ENCODE assay signal across 22 cellular contexts in the genomic region with DNA sequence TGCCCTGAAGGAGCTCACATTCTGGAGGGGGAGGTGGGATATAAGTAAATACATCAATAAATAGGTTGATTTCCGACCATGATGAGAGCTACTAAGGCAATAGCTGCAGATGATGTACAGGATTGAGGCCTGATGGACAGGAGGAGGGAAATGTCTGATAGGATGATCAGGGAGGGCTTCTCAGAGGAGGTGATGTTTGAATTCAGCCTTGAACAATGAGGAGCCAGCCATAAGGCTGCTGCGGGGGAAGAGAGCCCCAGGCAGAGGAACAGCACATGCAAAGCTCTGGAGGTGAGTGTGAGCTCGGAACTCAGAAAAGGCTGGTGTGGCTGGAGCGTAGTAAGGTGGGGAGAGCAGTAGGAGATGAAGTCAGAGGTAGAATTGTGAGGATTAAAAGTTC.
"Had no signal": no experiment of that assay in that cellular context is flagged by ENCODE, and none has a peak within 500 bp of the region (broad histone marks: within the 10 kb centered on the region; RNA-seq: fewer than 3 reads in every experiment).

No MANE protein-coding gene starts in this region.

- H3K36me3 ChIP-seq: sigmoid colon had no signal

- H3K9me3 ChIP-seq: body of pancreas, sigmoid colon, testis had no signal

- H3K4me3 ChIP-seq: body of pancreas, sigmoid colon, smooth muscle cell, testis had no signal

- DNase-seq: activated CD4-positive, alpha-beta memory T cell treated with anti-CD3 and anti-CD28 coated beads, Interleukin-2, amount 10 ng/mL, durations not matched to agents 7 days and 5 days; activated CD4-positive, alpha-beta T cell treated with anti-CD3 and anti-CD28 coated beads, Interleukin-2, amount 10 ng/mL, durations not matched to agents 24 days and 14 days; activated naive CD4-positive, alpha-beta T cell treated with anti-CD3 and anti-CD28 coated beads for 36 hours; activated T-cell treated with anti-CD3 and anti-CD28 coated beads, Interleukin-2, amount 50 U/mL, for 24 hours; anterior cingulate cortex; body of pancreas; effector CD8-positive, alpha-beta T cell; foreskin melanocyte; immature natural killer cell; kidney glomerular epithelial cell; left ventricle myocardium superior; nephron progenitor cell; nucleus accumbens; posterior cingulate gyrus; sigmoid colon; stimulated activated CD4-positive, alpha-beta T cell treated with anti-CD3 and anti-CD28 coated beads, Interleukin-15, amount 100 ng/mL, for 24 hours; stimulated activated naive B cell treated with anti-CD40 and anti-IgM and Interleukin-4, amounts not matched to agents 10 μg/mL and 1 μg/mL and 100 μg/mL, for 72 hours; T-cell; testis; trophoblast cell had no signal

- H3K27me3 ChIP-seq: body of pancreas, testis had no signal

- H3K4me1 ChIP-seq: body of pancreas, sigmoid colon, testis had no signal

- H3K27ac ChIP-seq: body of pancreas, sigmoid colon, testis, VCaP had no signal
